In genomic region chr3:15055019-15055557, GRCh38 we compare ENCODE assay signal across 1 cellular context.
TF ChIP-seq lines count a peak whose summit lies in the region.

No MANE protein-coding gene starts in this region.

TF ChIP-seq in GM12878, 131 proteins besides CTCF, POLR2A, EP300 and RAD21 (continued from another document and continues in another):
- no peak for TF ChIP-seq E2F8 (IDR thresholded peaks at IDR 0.05; ENCODE audit: low read depth, partially characterized antibody)
- TF ChIP-seq ZNF217 (IDR thresholded peaks at IDR 0.05), result 0 out of 2 replicates have a peak, but pooled peaks have one; percentile 55
- no peak for TF ChIP-seq TAF1 (IDR thresholded peaks at IDR 0.05; ENCODE audit: borderline replicate concordance, low read depth, low read length)
- TF ChIP-seq E4F1 (IDR thresholded peaks at IDR 0.05; ENCODE audit: borderline replicate concordance, partially characterized antibody), result no peak
- no peak for TF ChIP-seq ATF2 (IDR thresholded peaks at IDR 0.05; ENCODE audit: low read length)
- peak; percentile 65; the same call in 1 of the 2 replicates for TF ChIP-seq ATF7 (IDR thresholded peaks at IDR 0.05; ENCODE audit: low read depth)
- peak; percentile 84 for TF ChIP-seq CBFB (IDR thresholded peaks at IDR 0.05; ENCODE audit: low read depth)
- TF ChIP-seq ZBED1 (IDR thresholded peaks at IDR 0.05; ENCODE audit: borderline replicate concordance), result no peak
- no peak for TF ChIP-seq ZZZ3 (IDR thresholded peaks at IDR 0.05; ENCODE audit: control insufficient read depth, insufficient read length, low read depth)
- no peak for TF ChIP-seq SIX5 (IDR thresholded peaks at IDR 0.05; ENCODE audit: low read depth, low read length, severe bottlenecking)
- no peak for TF ChIP-seq ESRRA (IDR thresholded peaks at IDR 0.05; ENCODE audit: low read length)
- no peak for TF ChIP-seq NR2C2 (IDR thresholded peaks at IDR 0.05; ENCODE audit: borderline replicate concordance, control insufficient read depth, insufficient read length, low read depth)
- TF ChIP-seq EED (IDR thresholded peaks at IDR 0.05; ENCODE audit: low read depth), result peak; percentile 84
- TF ChIP-seq SMC3 (IDR thresholded peaks at IDR 0.05; ENCODE audit: borderline replicate concordance, low read length), result no peak
- TF ChIP-seq HSF1 (IDR thresholded peaks at IDR 0.05; ENCODE audit: low read depth, low read length), result no peak
- no peak for TF ChIP-seq FOXK2 (IDR thresholded peaks at IDR 0.05)
- no peak for TF ChIP-seq YBX1 (IDR thresholded peaks at IDR 0.05)
- TF ChIP-seq MXI1 (IDR thresholded peaks at IDR 0.05; ENCODE audit: low read depth, low read length), result no peak
- TF ChIP-seq ZBTB4 (CRISPR knock-in tag; IDR thresholded peaks at IDR 0.05), result no peak
- TF ChIP-seq GATAD2B (conservative IDR thresholded peaks at IDR 0.05; ENCODE audit: low read depth), result no peak
- no peak for TF ChIP-seq ZNF592 (IDR thresholded peaks at IDR 0.05)
- no peak for TF ChIP-seq SMARCA5 (IDR thresholded peaks at IDR 0.05)
- no peak for TF ChIP-seq KAT2A (conservative IDR thresholded peaks at IDR 0.05; ENCODE audit: control insufficient read depth, low read depth, low read length)
- no peak for TF ChIP-seq E2F4 (IDR thresholded peaks at IDR 0.05; ENCODE audit: low read depth, low read length)
- peak; percentile 54 for TF ChIP-seq RELB (IDR thresholded peaks at IDR 0.05; ENCODE audit: low read depth)
- TF ChIP-seq NR2C1 (IDR thresholded peaks at IDR 0.05), result no peak
- no peak for TF ChIP-seq STAT3 (IDR thresholded peaks at IDR 0.05; ENCODE audit: low read depth, low read length)
- TF ChIP-seq MLLT1 (IDR thresholded peaks at IDR 0.05), result peak; percentile 34; the same call in 1 of the 2 replicates
- peak; percentile 66; the same call in 1 of the 2 replicates for TF ChIP-seq NBN (IDR thresholded peaks at IDR 0.05)
- no peak for TF ChIP-seq FOS (IDR thresholded peaks at IDR 0.05; ENCODE audit: borderline replicate concordance, extremely low read depth, insufficient read length)
- TF ChIP-seq SKIL (IDR thresholded peaks at IDR 0.05; ENCODE audit: low read depth, poor library complexity, severe bottlenecking), result peak; percentile 56
- peak; percentile 59; the same call in 1 of the 2 replicates for TF ChIP-seq MTA2 (IDR thresholded peaks at IDR 0.05; ENCODE audit: low read depth)
